9 cellular contexts compared by ENCODE assay signal in genomic region chr12:6724409-6724797, GRCh38. TPM values are rescaled to one million over a fixed set of nuclear protein-coding genes. Genes with fewer than 3 reads are reported as not detected.
DNase-seq lines count a peak whose midpoint lies in the region; ATAC-seq and TF ChIP-seq lines count a peak whose summit lies in the region.
"Had no signal": no experiment of that assay in that cellular context is flagged by ENCODE, and none has a peak within 500 bp of the region (broad histone marks: within the 10 kb centered on the region; RNA-seq: fewer than 3 reads in every experiment).

No MANE protein-coding gene starts in this region.

- no peaks in the 10 kb centered on the region for H3K9me3 Mint-ChIP-seq in natural killer cell treated with Interleukin-12 subunit alpha and Interleukin-12 subunit beta and Interleukin-15 and Interleukin-18, amount 100 ng/mL, for 72 hours

- H3K4me1 Mint-ChIP-seq in natural killer cell treated with Interleukin-12 subunit alpha and Interleukin-12 subunit beta and Interleukin-15 and Interleukin-18, amount 100 ng/mL, for 72 hours (ENCODE audit: low read depth in 2 of 2): peaks cover 22 to 24% of the 10 kb centered on the region in 2 donors

- peak overlapping the region; percentile 86 to 92 for H3K27ac Mint-ChIP-seq in natural killer cell treated with Interleukin-12 subunit alpha and Interleukin-12 subunit beta and Interleukin-15 and Interleukin-18, amount 100 ng/mL, for 72 hours

- DNase-seq in HT1080 (ENCODE audit: low read depth) (peak; percentile 44), T-helper 9 cell (peak; percentile 6), epithelial cell of prostate (ENCODE audit: low read depth, low spot score) (no peak), epidermal melanocyte (ENCODE audit: insufficient read length, low spot score) (no peak), NCI-H187 treated with DMSO at 0.1 percent for 48 hours (lab: John Stamatoyannopoulos, UW) (no peak)
- DNase-seq in natural killer cell treated with Interleukin-12 subunit alpha and Interleukin-12 subunit beta and Interleukin-15 and Interleukin-18, amount 100 ng/mL, for 72 hours (ENCODE audit: low spot score): peak; percentile 61

- peak; percentile 11 for ATAC-seq in GM19043 (IDR thresholded peaks at IDR 0.05; ENCODE audit: low read depth, unreplicated experiment)
- peak; percentile 11 to 55 for ATAC-seq in natural killer cell treated with Interleukin-12 subunit alpha and Interleukin-12 subunit beta and Interleukin-15 and Interleukin-18, amount 100 ng/mL, for 72 hours

- H3K27me3 Mint-ChIP-seq in natural killer cell treated with Interleukin-12 subunit alpha and Interleukin-12 subunit beta and Interleukin-15 and Interleukin-18, amount 100 ng/mL, for 72 hours: no peaks in the 10 kb centered on the region

- H3K4me3 Mint-ChIP-seq in natural killer cell treated with Interleukin-12 subunit alpha and Interleukin-12 subunit beta and Interleukin-15 and Interleukin-18, amount 100 ng/mL, for 72 hours: peak overlapping the region; percentile 95

- H3K36me3 Mint-ChIP-seq in natural killer cell treated with Interleukin-12 subunit alpha and Interleukin-12 subunit beta and Interleukin-15 and Interleukin-18, amount 100 ng/mL, for 72 hours: peaks cover 10% of the 10 kb centered on the region

- TF ChIP-seq CTCF in C4-2B (conservative IDR thresholded peaks at IDR 0.05): no peak

- H3K27ac ChIP-seq in C4-2B (peak overlapping the region; percentile 82), epithelial cell of prostate (peak overlapping the region; percentile 84)

RNA-seq across cellular contexts. Expression of gene COPS7A, which starts 0.6 kb away (rescaled TPM):
- total RNA-seq in HT1080 (2014; rRNA removed; shearing (Covaris generic)): 97.5 and 97.6 TPM in 2 replicates
- polyA plus RNA-seq in HT1080 (2015; cell fraction: cytosol; rRNA removed): 89.1 and 91.5 TPM in 2 replicates
- polyA plus RNA-seq in HT1080 (2015; cell fraction: nucleus; rRNA removed): 88.3 and 96.8 TPM in 2 replicates
- 10 to 100 TPM; 49.6 to 60.6 TPM for total RNA-seq in natural killer cell treated with Interleukin-12 subunit alpha and Interleukin-12 subunit beta and Interleukin-15 and Interleukin-18, amount 100 ng/mL, for 72 hours

RNA-seq across cellular contexts. Expression of gene PIANP, which starts 23.8 kb away (rescaled TPM):
- total RNA-seq in HT1080 (2014; rRNA removed; shearing (Covaris generic)): 0.45 TPM in 1 of 2 replicates, not detected in the other
- polyA plus RNA-seq in HT1080 (2015; cell fraction: cytosol; rRNA removed): 0.73 and 1.1 TPM in 2 replicates
- polyA plus RNA-seq in HT1080 (2015; cell fraction: nucleus; rRNA removed): 0.59 and 0.71 TPM in 2 replicates
- total RNA-seq in natural killer cell treated with Interleukin-12 subunit alpha and Interleukin-12 subunit beta and Interleukin-15 and Interleukin-18, amount 100 ng/mL, for 72 hours: under 1 TPM in 1 of 2 donors, not detected in 1; 0.17 TPM
- total RNA-seq: NCI-H460 had no signal

RNA-seq across cellular contexts. Expression of gene MLF2, which starts 28.5 kb away (rescaled TPM):
- total RNA-seq in HT1080 (2014; rRNA removed; shearing (Covaris generic)): 283 and 297 TPM in 2 replicates
- polyA plus RNA-seq in HT1080 (2015; cell fraction: cytosol; rRNA removed): 284 and 336 TPM in 2 replicates
- 179 and 198 TPM in 2 replicates for polyA plus RNA-seq in HT1080 (2015; cell fraction: nucleus; rRNA removed)
- 100 to 1,000 TPM in 1 of 2 donors, 10 to 100 TPM in 1; 98.3 to 124 TPM for total RNA-seq in natural killer cell treated with Interleukin-12 subunit alpha and Interleukin-12 subunit beta and Interleukin-15 and Interleukin-18, amount 100 ng/mL, for 72 hours

RNA-seq across cellular contexts. Expression of gene ZNF384, which starts 35.2 kb away (rescaled TPM):
- total RNA-seq in HT1080 (2014; rRNA removed; shearing (Covaris generic)): 28.8 and 42.6 TPM in 2 replicates
- 52.5 and 54.4 TPM in 2 replicates for polyA plus RNA-seq in HT1080 (2015; cell fraction: cytosol; rRNA removed)
- 201 and 214 TPM in 2 replicates for polyA plus RNA-seq in HT1080 (2015; cell fraction: nucleus; rRNA removed)
- total RNA-seq in natural killer cell treated with Interleukin-12 subunit alpha and Interleukin-12 subunit beta and Interleukin-15 and Interleukin-18, amount 100 ng/mL, for 72 hours: 10 to 100 TPM; 81.1 to 90.0 TPM

RNA-seq across cellular contexts. Expression of gene PTMS, which starts 41.8 kb away (rescaled TPM):
- total RNA-seq in HT1080 (2014; rRNA removed; shearing (Covaris generic)): 105 and 148 TPM in 2 replicates
- 644 and 745 TPM in 2 replicates for polyA plus RNA-seq in HT1080 (2015; cell fraction: cytosol; rRNA removed)
- polyA plus RNA-seq in HT1080 (2015; cell fraction: nucleus; rRNA removed): 238 and 245 TPM in 2 replicates
- 10 to 100 TPM; 50.4 to 93.8 TPM for total RNA-seq in natural killer cell treated with Interleukin-12 subunit alpha and Interleukin-12 subunit beta and Interleukin-15 and Interleukin-18, amount 100 ng/mL, for 72 hours

Comparison
In these comparisons a context has a peak if more than half of its experiments do, and no peak if none do; other contexts are left out.
1. DNase-seq: peak in HT1080 (single experiment), T-helper 9 cell (single experiment) and natural killer cell treated with Interleukin-12 subunit alpha and Interleukin-12 subunit beta and Interleukin-15 and Interleukin-18, amount 100 ng/mL, for 72 hours (single experiment); none in epithelial cell of prostate (single experiment), epidermal melanocyte (single experiment) and NCI-H187 treated with DMSO at 0.1 percent for 48 hours (single experiment).